Comparison of ENCODE assay signal across 1 cellular context in the genomic region with DNA sequence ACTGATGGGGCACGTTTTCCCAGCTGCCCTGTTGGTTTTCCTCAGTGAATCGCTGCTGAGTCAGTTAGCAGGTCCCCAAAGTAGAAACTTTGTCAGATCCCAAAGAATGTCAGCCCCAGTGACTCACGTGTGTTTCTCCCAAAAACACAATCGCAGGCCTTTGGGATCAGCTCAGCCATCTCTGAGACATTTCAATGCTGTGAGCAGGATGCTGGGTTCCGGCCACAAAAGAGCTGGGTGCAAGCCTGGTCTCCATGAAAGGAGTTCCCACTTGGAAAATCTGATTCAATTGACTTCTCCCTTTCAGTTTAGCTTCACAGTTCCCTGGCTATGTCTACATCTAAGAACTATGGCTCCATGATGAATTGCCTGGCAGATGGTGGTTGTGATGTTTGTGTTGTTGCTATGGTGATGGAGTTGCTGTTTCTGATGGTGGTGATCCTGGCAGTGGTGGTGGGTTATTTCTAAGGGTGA.
TF ChIP-seq lines count a peak whose summit lies in the region.

No MANE protein-coding gene starts in this region.

TF ChIP-seq in HepG2, 621 proteins besides CTCF, POLR2A, EP300 and RAD21 (continued from another document):
- TF ChIP-seq, protein P1, sequence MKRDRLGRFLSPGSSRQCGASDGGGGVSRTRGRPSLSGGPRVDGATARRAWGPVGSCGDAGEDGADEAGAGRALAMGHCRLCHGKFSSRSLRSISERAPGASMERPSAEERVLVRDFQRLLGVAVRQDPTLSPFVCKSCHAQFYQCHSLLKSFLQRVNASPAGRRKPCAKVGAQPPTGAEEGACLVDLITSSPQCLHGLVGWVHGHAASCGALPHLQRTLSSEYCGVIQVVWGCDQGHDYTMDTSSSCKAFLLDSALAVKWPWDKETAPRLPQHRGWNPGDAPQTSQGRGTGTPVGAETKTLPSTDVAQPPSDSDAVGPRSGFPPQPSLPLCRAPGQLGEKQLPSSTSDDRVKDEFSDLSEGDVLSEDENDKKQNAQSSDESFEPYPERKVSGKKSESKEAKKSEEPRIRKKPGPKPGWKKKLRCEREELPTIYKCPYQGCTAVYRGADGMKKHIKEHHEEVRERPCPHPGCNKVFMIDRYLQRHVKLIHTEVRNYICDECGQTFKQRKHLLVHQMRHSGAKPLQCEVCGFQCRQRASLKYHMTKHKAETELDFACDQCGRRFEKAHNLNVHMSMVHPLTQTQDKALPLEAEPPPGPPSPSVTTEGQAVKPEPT (CRISPR knock-in tag; IDR thresholded peaks at IDR 0.05; ENCODE audit: low read depth): no peak
- TF ChIP-seq, protein P2, sequence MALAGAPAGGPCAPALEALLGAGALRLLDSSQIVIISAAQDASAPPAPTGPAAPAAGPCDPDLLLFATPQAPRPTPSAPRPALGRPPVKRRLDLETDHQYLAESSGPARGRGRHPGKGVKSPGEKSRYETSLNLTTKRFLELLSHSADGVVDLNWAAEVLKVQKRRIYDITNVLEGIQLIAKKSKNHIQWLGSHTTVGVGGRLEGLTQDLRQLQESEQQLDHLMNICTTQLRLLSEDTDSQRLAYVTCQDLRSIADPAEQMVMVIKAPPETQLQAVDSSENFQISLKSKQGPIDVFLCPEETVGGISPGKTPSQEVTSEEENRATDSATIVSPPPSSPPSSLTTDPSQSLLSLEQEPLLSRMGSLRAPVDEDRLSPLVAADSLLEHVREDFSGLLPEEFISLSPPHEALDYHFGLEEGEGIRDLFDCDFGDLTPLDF (CRISPR knock-in tag; IDR thresholded peaks at IDR 0.05): no peak
- TF ChIP-seq, protein P3, sequence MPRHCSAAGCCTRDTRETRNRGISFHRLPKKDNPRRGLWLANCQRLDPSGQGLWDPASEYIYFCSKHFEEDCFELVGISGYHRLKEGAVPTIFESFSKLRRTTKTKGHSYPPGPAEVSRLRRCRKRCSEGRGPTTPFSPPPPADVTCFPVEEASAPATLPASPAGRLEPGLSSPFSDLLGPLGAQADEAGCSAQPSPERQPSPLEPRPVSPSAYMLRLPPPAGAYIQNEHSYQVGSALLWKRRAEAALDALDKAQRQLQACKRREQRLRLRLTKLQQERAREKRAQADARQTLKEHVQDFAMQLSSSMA (CRISPR knock-in tag; IDR thresholded peaks at IDR 0.05): no peak
- TF ChIP-seq ZIK1 (CRISPR knock-in tag; IDR thresholded peaks at IDR 0.05; ENCODE audit: borderline replicate concordance, low read depth): no peak
- TF ChIP-seq, protein P4, sequence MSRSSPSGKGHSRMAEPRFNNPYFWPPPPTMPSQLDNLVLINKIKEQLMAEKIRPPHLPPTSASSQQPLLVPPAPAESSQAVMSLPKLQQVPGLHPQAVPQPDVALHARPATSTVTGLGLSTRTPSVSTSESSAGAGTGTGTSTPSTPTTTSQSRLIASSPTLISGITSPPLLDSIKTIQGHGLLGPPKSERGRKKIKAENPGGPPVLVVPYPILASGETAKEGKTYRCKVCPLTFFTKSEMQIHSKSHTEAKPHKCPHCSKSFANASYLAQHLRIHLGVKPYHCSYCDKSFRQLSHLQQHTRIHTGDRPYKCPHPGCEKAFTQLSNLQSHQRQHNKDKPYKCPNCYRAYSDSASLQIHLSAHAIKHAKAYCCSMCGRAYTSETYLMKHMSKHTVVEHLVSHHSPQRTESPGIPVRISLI (CRISPR knock-in tag; IDR thresholded peaks at IDR 0.05; ENCODE audit: borderline replicate concordance): no peak
- no peak for TF ChIP-seq ZNF773 (CRISPR knock-in tag; IDR thresholded peaks at IDR 0.05; ENCODE audit: borderline replicate concordance)
